Comparison of ENCODE assay signal across 12 cellular contexts in the genomic region with DNA sequence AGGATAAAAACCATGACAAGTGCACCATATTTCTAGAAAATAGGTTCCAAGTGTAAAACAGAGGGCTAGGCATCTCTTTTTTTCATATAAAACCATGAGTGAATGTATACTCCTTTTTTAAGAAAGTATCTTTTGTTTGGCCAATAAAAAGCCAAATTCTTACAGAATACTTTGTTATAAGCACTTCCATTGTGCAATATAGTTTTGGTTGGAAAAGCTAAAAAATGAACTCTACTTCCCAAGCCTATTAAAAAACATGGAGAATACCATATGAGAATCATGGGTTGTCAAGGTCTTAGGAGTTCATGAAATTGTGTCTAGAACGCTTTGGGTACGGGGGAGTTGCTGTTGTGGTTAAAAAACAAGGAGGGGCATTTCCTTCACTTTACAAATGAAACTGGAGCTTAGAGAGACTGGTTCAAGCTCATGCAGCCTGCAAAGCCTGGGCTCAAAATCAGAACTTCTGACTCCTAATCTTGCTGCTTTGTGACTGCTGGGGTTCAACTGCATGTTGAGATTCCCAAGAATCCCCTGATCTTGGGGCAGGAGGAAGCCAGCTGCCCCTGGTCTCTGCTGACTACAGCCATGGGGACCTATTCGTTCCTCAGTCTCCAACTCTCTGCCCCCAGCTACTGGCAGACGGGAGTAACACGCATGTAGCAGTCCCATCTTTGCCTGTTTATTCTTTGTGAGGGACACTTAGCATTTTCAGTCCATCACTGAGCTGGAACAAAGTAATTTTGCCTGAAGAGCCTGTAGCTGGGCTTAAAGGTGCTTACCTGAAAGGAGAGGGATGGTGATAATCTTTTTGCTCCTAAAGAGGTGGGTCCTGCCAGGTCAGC.
DNase-seq lines count a peak whose midpoint lies in the region; ATAC-seq, FAIRE-seq and TF ChIP-seq lines count a peak whose summit lies in the region.
"Had no signal": no experiment of that assay in that cellular context is flagged by ENCODE, and none has a peak within 500 bp of the region (broad histone marks: within the 10 kb centered on the region; RNA-seq: fewer than 3 reads in every experiment).

No MANE protein-coding gene starts in this region.

- H3K27ac ChIP-seq in cardiac muscle cell (no peak overlapping the region), right cardiac atrium (ENCODE audit: low read length) (no peak overlapping the region), K562 (ENCODE audit: extremely low read depth, low read depth, low read length) (no peak overlapping the region)

- 71% methylated on average over 5 of the region's 5 CpGs for WGBS in right cardiac atrium
- 9% methylated on average over 5 of the region's 5 CpGs for WGBS in K562 (ENCODE audit: insufficient coverage, low coverage, missing lambda C conversion rate)

- H3K4me3 ChIP-seq in cardiac muscle cell = no peak overlapping the region
- H3K4me3 ChIP-seq in right cardiac atrium (ENCODE audit: low read length) = no peak overlapping the region
- H3K4me3 ChIP-seq in K562 = no peak overlapping the region

- peak; percentile 90 for FAIRE-seq in K562 (lab: Jason Lieb, UNC)
- FAIRE-seq: endometrium, keratinocyte had no signal

- no peak for TF ChIP-seq EP300 in K562 (IDR thresholded peaks at IDR 0.05; ENCODE audit: low read length)

- H3K4me1 ChIP-seq in cardiac muscle cell (ENCODE audit: low read depth) (peaks cover 3% of the 10 kb centered on the region), right cardiac atrium (ENCODE audit: control insufficient read depth, insufficient read depth, low read length) (no peaks in the 10 kb centered on the region), K562 (replicated peaks in 1 of 2; ENCODE audit: control insufficient read depth in 2 of 2, insufficient read depth in 2 of 2, low read length in 2 of 2) (peaks cover 2 to 7% of the 10 kb centered on the region in 2 experiments; a peak in 1 of 5 replicates)

- TF ChIP-seq POLR2A in K562 (conservative IDR thresholded peaks at IDR 0.05) = no peak

- TF ChIP-seq RAD21 in K562 (CRISPR knock-in tag; conservative IDR thresholded peaks at IDR 0.05 in 1 of 2, IDR thresholded peaks at IDR 0.05 in 1 of 2) = peak; percentile 69 to 73

- BruUV-seq in K562 (replicated peaks; lab: Mats Ljungman, UMichigan) = no TSS peak

- POLR2A ChIA-PET in K562 (lab: Yijun Ruan, JAX) = interaction anchor here (0.6 to 2.5 kb wide), 9 partner anchors 9 to 295 kb away, joined by 3 to 14 read pairs (median 3); no protein-coding TSS in a partner anchor

- in situ Hi-C loops in K562 (cut with MboI) = no loop called here

- H3K79me2 ChIP-seq in K562 (ENCODE audit: control insufficient read depth, insufficient read depth, low read length) = no peaks in the 10 kb centered on the region

- peak overlapping the region in 1 of 2 experiments; percentile 15; a peak in 1 of 4 replicates for H3K9ac ChIP-seq in K562 (ENCODE audit: insufficient read depth in 1 of 2, low read depth in 2 of 2, low read length in 2 of 2)

- DNase-seq in cardiac muscle cell (ENCODE audit: low read depth in 1 of 2, low spot score in 1 of 2) (peak in 1 of 2 donors; percentile 22), right cardiac atrium (no peak), M059J (ENCODE audit: low read depth) (peak; percentile 22), K562 (ENCODE audit: extremely low read depth in 1 of 4, low spot score in 3 of 4) (peak; percentile 29 to 78 (median 57)), hippocampal formation (lab: John Stamatoyannopoulos, UW) (no peak)
- no peak for DNase-seq in stimulated activated CD8-positive, alpha-beta memory T cell treated with anti-CD3 and anti-CD28 coated beads, Interleukin-4, amount 100 ng/mL, for 48 hours
- DNase-seq: activated naive CD4-positive, alpha-beta T cell treated with anti-CD3 and anti-CD28 coated beads, Interleukin-2, amount 50 U/mL, for 16 hours; NCI-H510A had no signal

- CTCF ChIA-PET in K562 (lab: Yijun Ruan, JAX; ENCODE audit: low intra/inter-chr PET ratio) = no interaction called here

- H2AFZ ChIP-seq in K562 (ENCODE audit: low read depth, low read length) = peak overlapping the region; percentile 86

- no peaks in the 10 kb centered on the region for H4K20me1 ChIP-seq in K562 (replicated peaks; ENCODE audit: control insufficient read depth, insufficient read depth, low read length)

- H3K4me2 ChIP-seq in K562 (ENCODE audit: insufficient read depth, low read length) = peak overlapping the region; percentile 48; the same call in 1 of the 2 replicates

- no peaks in the 10 kb centered on the region for H3K9me1 ChIP-seq in K562 (ENCODE audit: control insufficient read depth, insufficient read depth, low read length)

- H3K36me3 ChIP-seq in cardiac muscle cell (no peaks in the 10 kb centered on the region), K562 (ENCODE audit: control insufficient read depth, insufficient read depth, low read length) (no peaks in the 10 kb centered on the region)

- ATAC-seq in right cardiac atrium = no peak
- ATAC-seq in K562 = peak; percentile 97
- ATAC-seq in esophagus mucosa = no peak
- no peak for ATAC-seq in HG03432 (IDR thresholded peaks at IDR 0.05; ENCODE audit: unreplicated experiment)

- H3K9me3 ChIP-seq in cardiac muscle cell (ENCODE audit: low read depth) (no peaks in the 10 kb centered on the region), right cardiac atrium (ENCODE audit: control insufficient read depth, low read length) (no peaks in the 10 kb centered on the region), K562 (replicated peaks; ENCODE audit: control insufficient read depth, insufficient read depth, low read depth, low read length) (no peaks in the 10 kb centered on the region)

- H3K27me3 ChIP-seq in cardiac muscle cell (no peaks in the 10 kb centered on the region), right cardiac atrium (ENCODE audit: control insufficient read depth, insufficient read depth) (no peaks in the 10 kb centered on the region), K562 (ENCODE audit: control insufficient read depth in 2 of 2, insufficient read depth in 2 of 2, low read length in 2 of 2) (no peaks in the 10 kb centered on the region)

- intact Hi-C loops in right cardiac atrium (cut with DNase I) (no loop called here), K562 (cut with micrococcal nuclease) (loop anchor here (5.0 kb wide), 1 partner anchor 226 kb away; no protein-coding TSS in a partner anchor)

- TF ChIP-seq CTCF in cardiac muscle cell (IDR thresholded peaks at IDR 0.05; ENCODE audit: low read depth, low read length) = peak; percentile 11
- TF ChIP-seq CTCF in K562 (IDR thresholded peaks at IDR 0.05 in 2 of 3, conservative IDR thresholded peaks at IDR 0.05 in 1 of 3; ENCODE audit: insufficient read depth in 2 of 3, low read depth in 1 of 3, low read length in 3 of 3) = peak; percentile 69 to 88 (median 74)

TF ChIP-seq in K562, 482 proteins besides CTCF, POLR2A, EP300 and RAD21 (continues in another document):
- TF ChIP-seq CEBPG (CRISPR knock-in tag; IDR thresholded peaks at IDR 0.05) (no peak), CEBPG (tag; conservative IDR thresholded peaks at IDR 0.05 in 1 of 2, IDR thresholded peaks at IDR 0.05 in 1 of 2) (peak; percentile 34 to 72; a peak in 2 of 4 replicates), BRD4 (IDR thresholded peaks at IDR 0.05) (no peak), ZNF766 (CRISPR knock-in tag; conservative IDR thresholded peaks at IDR 0.05) (0 out of 2 replicates have a peak, but pooled peaks have one; percentile 30), WHSC1 (IDR thresholded peaks at IDR 0.05; ENCODE audit: low read length) (no peak), CREM (IDR thresholded peaks at IDR 0.05; ENCODE audit: low read depth) (0 out of 2 replicates have a peak, but pooled peaks have one; percentile 40), PTTG1 (tag; IDR thresholded peaks at IDR 0.05; ENCODE audit: low read depth) (no peak), ZC3H11A (IDR thresholded peaks at IDR 0.05; ENCODE audit: low read depth, low read length) (no peak), TCFL5 (CRISPR knock-in tag; conservative IDR thresholded peaks at IDR 0.05) (no peak), XRCC5 (IDR thresholded peaks at IDR 0.05; ENCODE audit: low read depth, low read length) (peak; percentile 66; the same call in 1 of the 2 replicates), SMC3 (conservative IDR thresholded peaks at IDR 0.05; ENCODE audit: insufficient read depth, low read depth, low read length) (peak; percentile 70)
- TF ChIP-seq, protein P1, sequence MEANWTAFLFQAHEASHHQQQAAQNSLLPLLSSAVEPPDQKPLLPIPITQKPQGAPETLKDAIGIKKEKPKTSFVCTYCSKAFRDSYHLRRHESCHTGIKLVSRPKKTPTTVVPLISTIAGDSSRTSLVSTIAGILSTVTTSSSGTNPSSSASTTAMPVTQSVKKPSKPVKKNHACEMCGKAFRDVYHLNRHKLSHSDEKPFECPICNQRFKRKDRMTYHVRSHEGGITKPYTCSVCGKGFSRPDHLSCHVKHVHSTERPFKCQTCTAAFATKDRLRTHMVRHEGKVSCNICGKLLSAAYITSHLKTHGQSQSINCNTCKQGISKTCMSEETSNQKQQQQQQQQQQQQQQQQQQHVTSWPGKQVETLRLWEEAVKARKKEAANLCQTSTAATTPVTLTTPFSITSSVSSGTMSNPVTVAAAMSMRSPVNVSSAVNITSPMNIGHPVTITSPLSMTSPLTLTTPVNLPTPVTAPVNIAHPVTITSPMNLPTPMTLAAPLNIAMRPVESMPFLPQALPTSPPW (CRISPR knock-in tag; IDR thresholded peaks at IDR 0.05) = peak; percentile 44; the same call in 1 of the 2 replicates

Comparison
In these comparisons a context has a peak if more than half of its experiments do, and no peak if none do; other contexts are left out.
1. DNase-seq: peak in M059J (single experiment) and K562 (4 of 4); none in right cardiac atrium (0 of 3), hippocampal formation (0 of 2) and stimulated activated CD8-positive, alpha-beta memory T cell treated with anti-CD3 and anti-CD28 coated beads, Interleukin-4, amount 100 ng/mL, for 48 hours (single experiment).